11 cellular contexts compared by ENCODE assay signal in genomic region chr1:228150458-228151169, GRCh38. TPM values are rescaled to one million over a fixed set of nuclear protein-coding genes. Genes with fewer than 3 reads are reported as not detected.
A peak's percentile ranks its signal among the peaks of the same experiment; 100 is the strongest.
DNase-seq lines count a peak whose midpoint lies in the region; ATAC-seq and TF ChIP-seq lines count a peak whose summit lies in the region.
"Had no signal": no experiment of that assay in that cellular context is flagged by ENCODE, and none has a peak within 500 bp of the region (broad histone marks: within the 10 kb centered on the region; RNA-seq: fewer than 3 reads in every experiment).

No MANE protein-coding gene starts in this region.

- H3K36me3 Mint-ChIP-seq in activated CD4-positive, alpha-beta T cell treated with anti-CD3 and anti-CD28 coated beads, Interleukin-2, amount 10 ng/mL, durations not matched to agents 7 days and 5 days (ENCODE audit: low read depth): no peaks in the 10 kb centered on the region

- peaks cover 9% of the 10 kb centered on the region for H3K4me1 Mint-ChIP-seq in activated CD4-positive, alpha-beta T cell treated with anti-CD3 and anti-CD28 coated beads, Interleukin-2, amount 10 ng/mL, durations not matched to agents 7 days and 5 days

- ATAC-seq in left lung (peak; percentile 45), HG03457 (IDR thresholded peaks at IDR 0.05; ENCODE audit: unreplicated experiment) (no peak)

- H3K4me1 ChIP-seq in HUES6 (ENCODE audit: control insufficient read depth, insufficient read depth, low read length) (peaks cover 22% of the 10 kb centered on the region), left lung (peaks cover 6 to 54% of the 10 kb centered on the region in 2 donors), suprapubic skin (peaks cover 73% of the 10 kb centered on the region)

- WGBS in suprapubic skin: no CpG with 5 or more reads among the region's 17 CpGs

- H3K27me3 Mint-ChIP-seq in activated CD4-positive, alpha-beta T cell treated with anti-CD3 and anti-CD28 coated beads, Interleukin-2, amount 10 ng/mL, durations not matched to agents 7 days and 5 days: no peaks in the 10 kb centered on the region
- H3K27me3 Mint-ChIP-seq: IgD-negative memory B cell; stimulated activated naive CD8-positive, alpha-beta T cell treated with anti-CD3 and anti-CD28 coated beads, Interleukin-15, Interleukin-2, amounts not matched to agents 100 ng/mL and 50 ng/mL, for 24 hours had no signal

- H3K27ac Mint-ChIP-seq in activated CD4-positive, alpha-beta T cell treated with anti-CD3 and anti-CD28 coated beads, Interleukin-2, amount 10 ng/mL, durations not matched to agents 7 days and 5 days: no peak overlapping the region
- H3K27ac Mint-ChIP-seq: IgD-negative memory B cell; stimulated activated naive CD8-positive, alpha-beta T cell treated with anti-CD3 and anti-CD28 coated beads, Interleukin-15, Interleukin-2, amounts not matched to agents 100 ng/mL and 50 ng/mL, for 24 hours had no signal

- H3K4me3 ChIP-seq in HUES6 (ENCODE audit: low read depth, low read length) (no peak overlapping the region), left lung (peak overlapping the region in 1 of 2 donors; percentile 23), suprapubic skin (peak overlapping the region; percentile 36)

- peak; percentile 59 to 76 for DNase-seq in left lung
- peak in 1 of 2 donors; percentile 81 for DNase-seq in suprapubic skin (ENCODE audit: low spot score in 2 of 2)
- DNase-seq in NCI-H524 treated with DMSO at 0.1 percent for 48 hours (lab: John Stamatoyannopoulos, UW): no peak
- DNase-seq in activated CD4-positive, alpha-beta T cell treated with anti-CD3 and anti-CD28 coated beads, Interleukin-2, amount 10 ng/mL, durations not matched to agents 7 days and 5 days: no peak
- no peak for DNase-seq in H4 (ENCODE audit: low spot score)
- DNase-seq: activated CD4-positive, alpha-beta T cell treated with anti-CD3 and anti-CD28 coated beads for 4 hours had no signal

- intact Hi-C loops in left lung (cut with DNase I): no loop called here

- TF ChIP-seq CTCF in left lung (IDR thresholded peaks at IDR 0.05): no peak
- no peak for TF ChIP-seq CTCF in suprapubic skin (IDR thresholded peaks at IDR 0.05)

- H3K9me3 ChIP-seq in HUES6 (ENCODE audit: control insufficient read depth, insufficient read depth, low read depth, low read length) (no peaks in the 10 kb centered on the region), left lung (no peaks in the 10 kb centered on the region), suprapubic skin (no peaks in the 10 kb centered on the region)

- peak in 1 of 2 donors; percentile 15 for TF ChIP-seq POLR2A in suprapubic skin (IDR thresholded peaks at IDR 0.05)

- H3K27me3 ChIP-seq in HUES6 (ENCODE audit: control insufficient read depth, insufficient read depth, low read length): no peaks in the 10 kb centered on the region
- no peaks in the 10 kb centered on the region for H3K27me3 ChIP-seq in left lung
- H3K27me3 ChIP-seq in suprapubic skin: no peaks in the 10 kb centered on the region

- TF ChIP-seq EP300 in suprapubic skin (IDR thresholded peaks at IDR 0.05): no peak

- CTCF ChIA-PET in activated CD4-positive, alpha-beta T cell treated with anti-CD3 and anti-CD28 coated beads, Interleukin-2, amount 10 ng/mL, durations not matched to agents 7 days and 5 days (lab: Charles Lee): interaction anchor here (8.0 kb wide), 1 partner anchor 14 kb away, joined by 58 read pairs; the partner anchor contains the start of gene IBA57

- H3K36me3 ChIP-seq in HUES6 (ENCODE audit: control insufficient read depth, insufficient read depth, low read length): peaks cover 15% of the 10 kb centered on the region
- peaks cover 0 to 45% of the 10 kb centered on the region in 2 donors for H3K36me3 ChIP-seq in left lung
- H3K36me3 ChIP-seq in suprapubic skin: peaks cover 34% of the 10 kb centered on the region

- POLR2A ChIA-PET in activated CD4-positive, alpha-beta T cell treated with anti-CD3 and anti-CD28 coated beads, Interleukin-2, amount 10 ng/mL, durations not matched to agents 7 days and 5 days (lab: Charles Lee): no interaction called here

- no peak overlapping the region for H3K9ac ChIP-seq in HUES6 (ENCODE audit: low read length)

- H3K9me3 Mint-ChIP-seq in activated CD4-positive, alpha-beta T cell treated with anti-CD3 and anti-CD28 coated beads, Interleukin-2, amount 10 ng/mL, durations not matched to agents 7 days and 5 days: no peaks in the 10 kb centered on the region
- H3K9me3 Mint-ChIP-seq: IgD-negative memory B cell; stimulated activated naive CD8-positive, alpha-beta T cell treated with anti-CD3 and anti-CD28 coated beads, Interleukin-15, Interleukin-2, amounts not matched to agents 100 ng/mL and 50 ng/mL, for 24 hours had no signal

- 0 out of 2 replicates have a peak overlapping the region, but pooled peaks have one; percentile 85 for H3K27ac ChIP-seq in HUES6 (ENCODE audit: low read depth, low read length)
- peak overlapping the region; percentile 93 for H3K27ac ChIP-seq in cingulate gyrus (ENCODE audit: low read depth, low read length)
- H3K27ac ChIP-seq in left lung: peak overlapping the region; percentile 79 to 81
- peak overlapping the region; percentile 73 for H3K27ac ChIP-seq in suprapubic skin

- H3K4me3 Mint-ChIP-seq in activated CD4-positive, alpha-beta T cell treated with anti-CD3 and anti-CD28 coated beads, Interleukin-2, amount 10 ng/mL, durations not matched to agents 7 days and 5 days: no peak overlapping the region
- H3K4me3 Mint-ChIP-seq: IgD-negative memory B cell; stimulated activated naive CD8-positive, alpha-beta T cell treated with anti-CD3 and anti-CD28 coated beads, Interleukin-15, Interleukin-2, amounts not matched to agents 100 ng/mL and 50 ng/mL, for 24 hours had no signal

RNA-seq across cellular contexts. Expression of gene GJC2, which starts 0.9 kb away (rescaled TPM):
- 1 to 10 TPM; 2.3 to 4.9 TPM for total RNA-seq in left lung
- 1 to 10 TPM; 2.5 to 3.6 (median 3.0) TPM for total RNA-seq in suprapubic skin
- total RNA-seq in activated CD4-positive, alpha-beta T cell treated with anti-CD3 and anti-CD28 coated beads, Interleukin-2, amount 10 ng/mL, durations not matched to agents 7 days and 5 days: under 1 TPM; 0.40 to 0.62 TPM
- 0.06 TPM in 1 of 2 replicates, not detected in the other for total RNA-seq in H4 (2014; rRNA removed; shearing (Covaris generic))

RNA-seq across cellular contexts. Expression of gene GUK1, which starts 10.5 kb away (rescaled TPM):
- total RNA-seq in left lung (100 to 1,000 TPM; 217 to 221 TPM), suprapubic skin (100 to 1,000 TPM; 384 to 510 (median 421) TPM)
- 100 to 1,000 TPM; 207 to 260 TPM for total RNA-seq in activated CD4-positive, alpha-beta T cell treated with anti-CD3 and anti-CD28 coated beads, Interleukin-2, amount 10 ng/mL, durations not matched to agents 7 days and 5 days
- 185 and 196 TPM in 2 replicates for total RNA-seq in H4 (2014; rRNA removed; shearing (Covaris generic))

RNA-seq across cellular contexts. Expression of gene IBA57, which starts 15.0 kb away (rescaled TPM):
- total RNA-seq in left lung (10 to 100 TPM; 13.2 to 13.5 TPM), suprapubic skin (10 to 100 TPM in 2 of 4 donors, 1 to 10 TPM in 2; 9.2 to 22.4 (median 12.4) TPM)
- 1 to 10 TPM; 6.4 to 8.2 TPM for total RNA-seq in activated CD4-positive, alpha-beta T cell treated with anti-CD3 and anti-CD28 coated beads, Interleukin-2, amount 10 ng/mL, durations not matched to agents 7 days and 5 days
- total RNA-seq in H4 (2014; rRNA removed; shearing (Covaris generic)): 0.74 and 1.8 TPM in 2 replicates

RNA-seq across cellular contexts. Expression of gene MRPL55, which starts 41.5 kb away (rescaled TPM):
- 10 to 100 TPM; 43.0 to 44.2 TPM for total RNA-seq in left lung
- 100 to 1,000 TPM in 3 of 4 donors, 10 to 100 TPM in 1; 99.3 to 161 (median 119) TPM for total RNA-seq in suprapubic skin
- total RNA-seq in activated CD4-positive, alpha-beta T cell treated with anti-CD3 and anti-CD28 coated beads, Interleukin-2, amount 10 ng/mL, durations not matched to agents 7 days and 5 days: 10 to 100 TPM; 38.6 to 44.1 TPM
- 85.3 and 97.7 TPM in 2 replicates for total RNA-seq in H4 (2014; rRNA removed; shearing (Covaris generic))

RNA-seq across cellular contexts. Expression of gene C1orf35, which starts 47.5 kb away (rescaled TPM):
- 10 to 100 TPM; 12.6 to 13.2 TPM for total RNA-seq in left lung
- 10 to 100 TPM; 10.6 to 32.3 (median 17.1) TPM for total RNA-seq in suprapubic skin
- 10 to 100 TPM; 14.4 to 24.4 TPM for total RNA-seq in activated CD4-positive, alpha-beta T cell treated with anti-CD3 and anti-CD28 coated beads, Interleukin-2, amount 10 ng/mL, durations not matched to agents 7 days and 5 days
- total RNA-seq in H4 (2014; rRNA removed; shearing (Covaris generic)): 10.7 and 14.2 TPM in 2 replicates

Comparison
In these comparisons a context has a peak if more than half of its experiments do, and no peak if none do; other contexts are left out.
1. DNase-seq: peak in left lung (2 of 2); none in NCI-H524 treated with DMSO at 0.1 percent for 48 hours (single experiment), activated CD4-positive, alpha-beta T cell treated with anti-CD3 and anti-CD28 coated beads, Interleukin-2, amount 10 ng/mL, durations not matched to agents 7 days and 5 days (single experiment) and H4 (single experiment).
2. Peak in every context shown above with its lines, with median percentiles within 50 percentile points of each other: H3K27ac ChIP-seq.